Comparison of ENCODE assay signal across 26 cellular contexts in genomic region chr17:20284575-20284974, GRCh38.
DNase-seq lines count a peak whose midpoint lies in the region; ATAC-seq, FAIRE-seq and TF ChIP-seq lines count a peak whose summit lies in the region.
"Had no signal": no experiment of that assay in that cellular context is flagged by ENCODE, and none has a peak within 500 bp of the region (broad histone marks: within the 10 kb centered on the region; RNA-seq: fewer than 3 reads in every experiment).

No MANE protein-coding gene starts in this region.

- no peak overlapping the region for H3K4me3 Mint-ChIP-seq in neural crest cell
- H3K4me3 Mint-ChIP-seq: activated CD4-positive, alpha-beta T cell treated with anti-CD3 and anti-CD28 coated beads, Interleukin-2, amount 10 ng/mL, durations not matched to agents 24 days and 14 days; CD14-positive monocyte; stimulated activated effector memory CD8-positive, alpha-beta T cell treated with anti-CD3 and anti-CD28 coated beads, Interleukin-12 subunit alpha, Interleukin-12 subunit beta, amount 100 ng/mL, for 72 hours; T-cell had no signal

- H3K4me1 ChIP-seq in left ventricle myocardium inferior (peaks cover 5% of the 10 kb centered on the region), vagina (no peaks in the 10 kb centered on the region), foreskin keratinocyte (no peaks in the 10 kb centered on the region)
- H3K4me1 ChIP-seq: breast epithelium, colonic mucosa, esophagus muscularis mucosa, gastroesophageal sphincter, upper lobe of right lung had no signal

- no peaks in the 10 kb centered on the region for H3K27me3 Mint-ChIP-seq in neural crest cell (ENCODE audit: low read depth)
- H3K27me3 Mint-ChIP-seq: activated CD4-positive, alpha-beta T cell treated with anti-CD3 and anti-CD28 coated beads, Interleukin-2, amount 10 ng/mL, durations not matched to agents 24 days and 14 days; progenitor cell of endocrine pancreas; T-cell had no signal

- H3K9me3 Mint-ChIP-seq in neural crest cell, result no peaks in the 10 kb centered on the region
- H3K9me3 Mint-ChIP-seq: activated CD4-positive, alpha-beta T cell treated with anti-CD3 and anti-CD28 coated beads, Interleukin-2, amount 10 ng/mL, durations not matched to agents 24 days and 14 days; activated T-helper 2 cell treated with anti-CD3 and anti-CD28 coated beads, Interferon-gamma antibody, Interleukin-2, Interleukin-4, amounts not matched to agents 10 μg/mL and 5 μg/mL and 100 μg/mL, durations not matched to agents 14 hours and 24 hours and 36 hours; stimulated activated effector memory CD8-positive, alpha-beta T cell treated with anti-CD3 and anti-CD28 coated beads, Interleukin-12 subunit alpha, Interleukin-12 subunit beta, amount 100 ng/mL, for 72 hours; T-cell had no signal

- no peak for DNase-seq in left ventricle myocardium superior
- DNase-seq in left ventricle myocardium inferior, result no peak
- no peak for DNase-seq in neural crest cell (ENCODE audit: low read depth, low spot score)
- no peak for DNase-seq in NCI-H510A (lab: John Stamatoyannopoulos, UW)
- no peak for DNase-seq in vagina (ENCODE audit: extremely low spot score in 2 of 2)
- no peak for DNase-seq in G401 (ENCODE audit: low spot score)
- DNase-seq in foreskin keratinocyte, result no peak
- DNase-seq: activated CD4-positive, alpha-beta T cell treated with anti-CD3 and anti-CD28 coated beads, Interleukin-2, amount 10 ng/mL, durations not matched to agents 24 days and 14 days; activated CD8-positive, alpha-beta memory T cell treated with anti-CD3 and anti-CD28 coated beads for 24 hours; activated naive CD4-positive, alpha-beta T cell treated with anti-CD3 and anti-CD28 coated beads, Interleukin-2, amount 50 U/mL, for 16 hours; activated T-cell treated with anti-CD3 and anti-CD28 coated beads for 4 hours; colonic mucosa; GDM1; NCI-H1694; sigmoid colon; T-cell; upper lobe of right lung had no signal

- in situ Hi-C loops in G401 (cut with HindIII; ENCODE audit: low sequenced_read_pairs), result no loop called here

- H3K27me3 ChIP-seq in left ventricle myocardium inferior (ENCODE audit: low read depth) (no peaks in the 10 kb centered on the region), vagina (no peaks in the 10 kb centered on the region), foreskin keratinocyte (no peaks in the 10 kb centered on the region)
- H3K27me3 ChIP-seq: breast epithelium, colonic mucosa, esophagus muscularis mucosa, gastroesophageal sphincter, sigmoid colon, upper lobe of right lung had no signal

- H3K36me3 ChIP-seq in left ventricle myocardium inferior (no peaks in the 10 kb centered on the region), vagina (no peaks in the 10 kb centered on the region)
- H3K36me3 ChIP-seq: breast epithelium, colonic mucosa, esophagus muscularis mucosa, sigmoid colon, upper lobe of right lung had no signal

- peaks cover 32% of the 10 kb centered on the region for H3K4me1 Mint-ChIP-seq in neural crest cell
- H3K4me1 Mint-ChIP-seq: stimulated activated effector memory CD8-positive, alpha-beta T cell treated with anti-CD3 and anti-CD28 coated beads, Interleukin-12 subunit alpha, Interleukin-12 subunit beta, amount 100 ng/mL, for 72 hours had no signal

- H3K27ac Mint-ChIP-seq in neural crest cell (ENCODE audit: unreplicated experiment), result peak overlapping the region; percentile 47
- H3K27ac Mint-ChIP-seq: activated CD4-positive, alpha-beta T cell treated with anti-CD3 and anti-CD28 coated beads, Interleukin-2, amount 10 ng/mL, durations not matched to agents 24 days and 14 days; activated T-helper 2 cell treated with anti-CD3 and anti-CD28 coated beads, Interferon-gamma antibody, Interleukin-2, Interleukin-4, amounts not matched to agents 10 μg/mL and 5 μg/mL and 100 μg/mL, durations not matched to agents 14 hours and 24 hours and 36 hours; progenitor cell of endocrine pancreas; stimulated activated effector memory CD8-positive, alpha-beta T cell treated with anti-CD3 and anti-CD28 coated beads, Interleukin-12 subunit alpha, Interleukin-12 subunit beta, amount 100 ng/mL, for 72 hours; T-cell had no signal

- ATAC-seq in left ventricle myocardium superior, result peak; percentile 34
- no peak for ATAC-seq in foreskin keratinocyte
- ATAC-seq: gastroesophageal sphincter; stimulated activated effector memory CD8-positive, alpha-beta T cell treated with anti-CD3 and anti-CD28 coated beads, Interleukin-12 subunit alpha, Interleukin-12 subunit beta, amount 100 ng/mL, for 72 hours; T-cell; upper lobe of right lung had no signal

- H3K27ac ChIP-seq in left ventricle myocardium inferior (replicated peaks) (no peak overlapping the region), vagina (no peak overlapping the region), foreskin keratinocyte (no peak overlapping the region)
- H3K27ac ChIP-seq: 22Rv1, breast epithelium, colonic mucosa, esophagus muscularis mucosa, gastroesophageal sphincter, upper lobe of right lung had no signal

- intact Hi-C loops in left ventricle myocardium superior (cut with micrococcal nuclease), result no loop called here
- intact Hi-C loops in left ventricle myocardium inferior (cut with micrococcal nuclease), result no loop called here
- intact Hi-C loops in vagina (cut with DNase I), result no loop called here

- H3K36me3 Mint-ChIP-seq in neural crest cell (ENCODE audit: low read depth), result peaks cover 18% of the 10 kb centered on the region
- H3K36me3 Mint-ChIP-seq: stimulated activated effector memory CD8-positive, alpha-beta T cell treated with anti-CD3 and anti-CD28 coated beads, Interleukin-12 subunit alpha, Interleukin-12 subunit beta, amount 100 ng/mL, for 72 hours had no signal

- H3K4me3 ChIP-seq in left ventricle myocardium inferior (no peak overlapping the region), vagina (no peak overlapping the region)
- H3K4me3 ChIP-seq: breast epithelium, colonic mucosa, esophagus muscularis mucosa, gastroesophageal sphincter, sigmoid colon, upper lobe of right lung had no signal

- H3K9me3 ChIP-seq in left ventricle myocardium inferior (replicated peaks), result no peaks in the 10 kb centered on the region
- H3K9me3 ChIP-seq in vagina, result no peaks in the 10 kb centered on the region
- H3K9me3 ChIP-seq: breast epithelium, colonic mucosa, esophagus muscularis mucosa, gastroesophageal sphincter, sigmoid colon, upper lobe of right lung had no signal

- TF ChIP-seq POLR2A in vagina (IDR thresholded peaks at IDR 0.05), result no peak

- TF ChIP-seq CTCF in left ventricle myocardium inferior (IDR thresholded peaks at IDR 0.05; ENCODE audit: borderline replicate concordance), result no peak
- no peak for TF ChIP-seq CTCF in neural crest cell (conservative IDR thresholded peaks at IDR 0.05)
- TF ChIP-seq CTCF in vagina (IDR thresholded peaks at IDR 0.05), result no peak
- TF ChIP-seq CTCF in foreskin keratinocyte (conservative IDR thresholded peaks at IDR 0.05), result no peak

- peak; percentile 80 for FAIRE-seq in endometrium (lab: Jason Lieb, UNC)
